In genomic region chr2:88350262-88350640, GRCh38 we compare ENCODE assay signal across 11 cellular contexts.
DNase-seq lines count a peak whose midpoint lies in the region; ATAC-seq and TF ChIP-seq lines count a peak whose summit lies in the region.
"Had no signal": no experiment of that assay in that cellular context is flagged by ENCODE, and none has a peak within 500 bp of the region (broad histone marks: within the 10 kb centered on the region; RNA-seq: fewer than 3 reads in every experiment).

No MANE protein-coding gene starts in this region.

- no peak overlapping the region for H3K27ac ChIP-seq in CD8-positive, alpha-beta memory T cell (ENCODE audit: low read depth, low read length)
- H3K27ac ChIP-seq in KMS-11 (no peak overlapping the region), neural cell (ENCODE audit: low read length) (no peak overlapping the region), tibial nerve (no peak overlapping the region)
- H3K27ac ChIP-seq: BLaER1 treated with 17β-estradiol and CSF1 and Interleukin-3, amounts not matched to agents 10 nM and 100 nM had no signal

- TF ChIP-seq EP300 in neural cell (conservative IDR thresholded peaks at IDR 0.05; ENCODE audit: poor library complexity, severe bottlenecking) (no peak), tibial nerve (IDR thresholded peaks at IDR 0.05) (no peak)

- no peak for TF ChIP-seq RAD21 in neural cell (conservative IDR thresholded peaks at IDR 0.05)

- no peaks in the 10 kb centered on the region for H3K9me3 ChIP-seq in CD8-positive, alpha-beta memory T cell (ENCODE audit: low read length)
- H3K9me3 ChIP-seq in neural cell (ENCODE audit: low read length) (no peaks in the 10 kb centered on the region), tibial nerve (peaks cover 0 to 11% (median 0%) of the 10 kb centered on the region in 4 donors)

- peaks cover 2 to 14% (median 6%) of the 10 kb centered on the region in 3 donors for H3K4me1 Mint-ChIP-seq in CD8-positive, alpha-beta memory T cell
- no peaks in the 10 kb centered on the region for H3K4me1 Mint-ChIP-seq in glutamatergic neuron (ENCODE audit: low read depth, unreplicated experiment)

- H3K79me2 ChIP-seq in KMS-11 (ENCODE audit: insufficient read depth, low read depth) (no peaks in the 10 kb centered on the region), neural cell (replicated peaks; ENCODE audit: insufficient read depth, low read length) (no peaks in the 10 kb centered on the region)

- no peak overlapping the region for H3K4me3 ChIP-seq in CD8-positive, alpha-beta memory T cell (ENCODE audit: low read length)
- no peak overlapping the region for H3K4me3 ChIP-seq in KMS-11 (IDR thresholded peaks at IDR 0.05; ENCODE audit: insufficient read depth, low read depth, low read length)
- peak overlapping the region; percentile 13 for H3K4me3 ChIP-seq in neural cell (ENCODE audit: low read length)
- H3K4me3 ChIP-seq in tibial nerve, result no peak overlapping the region
- H3K4me3 ChIP-seq: BLaER1 treated with 17β-estradiol and CSF1 and Interleukin-3, amounts not matched to agents 10 nM and 100 nM had no signal

- no peak for TF ChIP-seq CTCF in KMS-11 (conservative IDR thresholded peaks at IDR 0.05; ENCODE audit: low read depth, low read length)
- no peak for TF ChIP-seq CTCF in glutamatergic neuron (IDR thresholded peaks at IDR 0.05; ENCODE audit: partially characterized antibody, unreplicated experiment)
- no peak for TF ChIP-seq CTCF in neural cell (IDR thresholded peaks at IDR 0.05; ENCODE audit: poor library complexity, severe bottlenecking)
- TF ChIP-seq CTCF in tibial nerve (IDR thresholded peaks at IDR 0.05), result no peak

- H3K9ac ChIP-seq in KMS-11, result no peak overlapping the region
- no peak overlapping the region for H3K9ac ChIP-seq in neural cell (ENCODE audit: low read length)
- H3K9ac ChIP-seq: BLaER1 treated with 17β-estradiol and CSF1 and Interleukin-3, amounts not matched to agents 10 nM and 100 nM had no signal

- H3K27me3 ChIP-seq in CD8-positive, alpha-beta memory T cell (ENCODE audit: insufficient read depth, low read length, poor library complexity, severe bottlenecking), result peaks cover 4% of the 10 kb centered on the region
- no peaks in the 10 kb centered on the region for H3K27me3 ChIP-seq in KMS-11 (ENCODE audit: insufficient read depth, low read depth)
- H3K27me3 ChIP-seq in neural cell (ENCODE audit: insufficient read depth, low read depth, low read length), result peaks cover 16% of the 10 kb centered on the region
- H3K27me3 ChIP-seq in tibial nerve, result peaks cover 0 to 28% of the 10 kb centered on the region in 2 donors
- H3K27me3 ChIP-seq: BLaER1 treated with 17β-estradiol and CSF1 and Interleukin-3, amounts not matched to agents 10 nM and 100 nM had no signal

- peaks cover 38 to 40% of the 10 kb centered on the region in 2 donors for H3K27me3 Mint-ChIP-seq in CD8-positive, alpha-beta memory T cell
- peaks cover 10% of the 10 kb centered on the region for H3K27me3 Mint-ChIP-seq in glutamatergic neuron (ENCODE audit: unreplicated experiment)

- no peaks in the 10 kb centered on the region for H3K36me3 ChIP-seq in CD8-positive, alpha-beta memory T cell (ENCODE audit: insufficient read depth, low read length)
- H3K36me3 ChIP-seq in KMS-11 (ENCODE audit: insufficient read depth) (no peaks in the 10 kb centered on the region), neural cell (ENCODE audit: insufficient read depth, low read length) (no peaks in the 10 kb centered on the region), tibial nerve (no peaks in the 10 kb centered on the region)
- H3K36me3 ChIP-seq: BLaER1 treated with 17β-estradiol and CSF1 and Interleukin-3, amounts not matched to agents 10 nM and 100 nM had no signal

- no peak for DNase-seq in CD8-positive, alpha-beta memory T cell
- DNase-seq in glutamatergic neuron, result no peak
- no peak for DNase-seq in NK-92 (lab: John Stamatoyannopoulos, UW; ENCODE audit: unreplicated experiment)
- no peak for DNase-seq in activated CD8-positive, alpha-beta memory T cell treated with anti-CD3 and anti-CD28 coated beads, Interleukin-2, amount 50 U/mL, for 4 hours
- no peak for DNase-seq in tibial nerve (ENCODE audit: low spot score in 2 of 2)
- DNase-seq: NCI-H1105 treated with DMSO at 0.1 percent for 48 hours had no signal

- no peak overlapping the region for H3K27ac Mint-ChIP-seq in CD8-positive, alpha-beta memory T cell
- H3K27ac Mint-ChIP-seq in glutamatergic neuron (ENCODE audit: unreplicated experiment), result no peak overlapping the region
- H3K27ac Mint-ChIP-seq: stimulated activated naive B cell treated with anti-CD40 and anti-IgM and Interleukin-4, amounts not matched to agents 10 μg/mL and 1 μg/mL and 100 μg/mL, for 72 hours had no signal

- H3K4me3 Mint-ChIP-seq in CD8-positive, alpha-beta memory T cell, result peak overlapping the region; percentile 46 to 91 (median 81)
- H3K4me3 Mint-ChIP-seq in glutamatergic neuron (ENCODE audit: unreplicated experiment), result peak overlapping the region; percentile 70

- H3K9me2 ChIP-seq in neural cell (ENCODE audit: insufficient read depth, low read length), result no peaks in the 10 kb centered on the region

- H4K20me1 ChIP-seq in KMS-11 (ENCODE audit: insufficient read depth) (no peaks in the 10 kb centered on the region), neural cell (ENCODE audit: insufficient read depth) (no peaks in the 10 kb centered on the region)
- H4K20me1 ChIP-seq: BLaER1 treated with 17β-estradiol and CSF1 and Interleukin-3, amounts not matched to agents 10 nM and 100 nM had no signal

- H3K4me1 ChIP-seq in CD8-positive, alpha-beta memory T cell (ENCODE audit: insufficient read depth, low read length), result no peaks in the 10 kb centered on the region
- no peaks in the 10 kb centered on the region for H3K4me1 ChIP-seq in KMS-11 (ENCODE audit: low read depth, poor library complexity, severe bottlenecking)
- H3K4me1 ChIP-seq in tibial nerve, result peaks cover 0 to 7% (median 0%) of the 10 kb centered on the region in 4 donors
- H3K4me1 ChIP-seq: BLaER1 treated with 17β-estradiol and CSF1 and Interleukin-3, amounts not matched to agents 10 nM and 100 nM had no signal

- H3K9me3 Mint-ChIP-seq in CD8-positive, alpha-beta memory T cell, result no peaks in the 10 kb centered on the region
- no peaks in the 10 kb centered on the region for H3K9me3 Mint-ChIP-seq in glutamatergic neuron (ENCODE audit: unreplicated experiment)
- H3K9me3 Mint-ChIP-seq: stimulated activated naive B cell treated with anti-CD40 and anti-IgM and Interleukin-4, amounts not matched to agents 10 μg/mL and 1 μg/mL and 100 μg/mL, for 72 hours had no signal

- H3K4me2 ChIP-seq in KMS-11 (no peak overlapping the region), neural cell (ENCODE audit: low read length) (no peak overlapping the region)
- H3K4me2 ChIP-seq: BLaER1 treated with 17β-estradiol and CSF1 and Interleukin-3, amounts not matched to agents 10 nM and 100 nM had no signal

- CTCF ChIA-PET in CD8-positive, alpha-beta memory T cell (lab: Charles Lee), result interaction anchor here (0.9 to 1.0 kb wide), 2 partner anchors 9 to 41 kb away, joined by 3 read pairs; no protein-coding TSS in a partner anchor

- H2AFZ ChIP-seq in KMS-11 (ENCODE audit: low read depth) (peak overlapping the region; percentile 83; the same call in 1 of the 2 replicates), neural cell (ENCODE audit: low read depth, low read length) (no peak overlapping the region)

- TF ChIP-seq POLR2A in tibial nerve (IDR thresholded peaks at IDR 0.05), result no peak

- no peaks in the 10 kb centered on the region for H3K36me3 Mint-ChIP-seq in CD8-positive, alpha-beta memory T cell
- H3K36me3 Mint-ChIP-seq in glutamatergic neuron (ENCODE audit: unreplicated experiment), result no peaks in the 10 kb centered on the region
- H3K36me3 Mint-ChIP-seq: stimulated activated naive B cell treated with anti-CD40 and anti-IgM and Interleukin-4, amounts not matched to agents 10 μg/mL and 1 μg/mL and 100 μg/mL, for 72 hours had no signal

- no peak for ATAC-seq in GM18519 (IDR thresholded peaks at IDR 0.05; ENCODE audit: low FRiP score, unreplicated experiment)

- POLR2A ChIA-PET in CD8-positive, alpha-beta memory T cell (lab: Charles Lee), result no interaction called here

- no peaks in the 10 kb centered on the region for H3F3A ChIP-seq in neural cell (ENCODE audit: insufficient read depth, low read length, poor library complexity, severe bottlenecking)

- WGBS in tibial nerve, 2 donors, result 21 to 32% methylated on average over 14 of the region's 14 CpGs

TF ChIP-seq in neural cell, 6 proteins besides CTCF, POLR2A, EP300 and RAD21:
- TF ChIP-seq REST (IDR thresholded peaks at IDR 0.05; ENCODE audit: borderline replicate concordance) (no peak), SMC3 (conservative IDR thresholded peaks at IDR 0.05; ENCODE audit: poor library complexity) (no peak), MXI1 (conservative IDR thresholded peaks at IDR 0.05; ENCODE audit: poor library complexity, severe bottlenecking) (no peak), TAF1 (IDR thresholded peaks at IDR 0.05; ENCODE audit: low read depth) (no peak), POLR2AphosphoS5 (IDR thresholded peaks at IDR 0.05) (no peak), EZH2 (IDR thresholded peaks at IDR 0.05; ENCODE audit: borderline replicate concordance, insufficient read depth, low read length, poor library complexity, severe bottlenecking) (no peak)
